Comparison of ENCODE assay signal across 1 cellular context in the genomic region with DNA sequence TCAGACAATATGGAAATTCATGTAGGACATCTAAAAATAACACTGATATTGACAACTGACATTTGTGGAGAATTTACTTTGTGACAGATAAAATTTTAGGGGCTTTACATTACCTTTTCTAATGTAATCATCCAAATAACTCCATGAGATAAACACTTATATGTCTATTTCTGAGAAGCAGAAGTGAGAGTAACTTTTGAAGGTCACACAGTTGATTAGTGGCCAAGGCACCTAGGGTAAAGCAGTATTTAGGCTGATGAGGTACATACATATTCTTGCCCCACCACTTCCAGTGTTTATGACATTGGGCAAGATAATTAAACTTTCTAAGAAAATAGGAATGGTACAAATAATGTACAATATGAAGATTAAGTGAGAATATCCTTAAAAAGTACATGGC.
TF ChIP-seq lines count a peak whose summit lies in the region.

No MANE protein-coding gene starts in this region.

TF ChIP-seq in GM12878, 131 proteins besides CTCF, POLR2A, EP300 and RAD21 (continued from another document):
- TF ChIP-seq, protein P1, sequence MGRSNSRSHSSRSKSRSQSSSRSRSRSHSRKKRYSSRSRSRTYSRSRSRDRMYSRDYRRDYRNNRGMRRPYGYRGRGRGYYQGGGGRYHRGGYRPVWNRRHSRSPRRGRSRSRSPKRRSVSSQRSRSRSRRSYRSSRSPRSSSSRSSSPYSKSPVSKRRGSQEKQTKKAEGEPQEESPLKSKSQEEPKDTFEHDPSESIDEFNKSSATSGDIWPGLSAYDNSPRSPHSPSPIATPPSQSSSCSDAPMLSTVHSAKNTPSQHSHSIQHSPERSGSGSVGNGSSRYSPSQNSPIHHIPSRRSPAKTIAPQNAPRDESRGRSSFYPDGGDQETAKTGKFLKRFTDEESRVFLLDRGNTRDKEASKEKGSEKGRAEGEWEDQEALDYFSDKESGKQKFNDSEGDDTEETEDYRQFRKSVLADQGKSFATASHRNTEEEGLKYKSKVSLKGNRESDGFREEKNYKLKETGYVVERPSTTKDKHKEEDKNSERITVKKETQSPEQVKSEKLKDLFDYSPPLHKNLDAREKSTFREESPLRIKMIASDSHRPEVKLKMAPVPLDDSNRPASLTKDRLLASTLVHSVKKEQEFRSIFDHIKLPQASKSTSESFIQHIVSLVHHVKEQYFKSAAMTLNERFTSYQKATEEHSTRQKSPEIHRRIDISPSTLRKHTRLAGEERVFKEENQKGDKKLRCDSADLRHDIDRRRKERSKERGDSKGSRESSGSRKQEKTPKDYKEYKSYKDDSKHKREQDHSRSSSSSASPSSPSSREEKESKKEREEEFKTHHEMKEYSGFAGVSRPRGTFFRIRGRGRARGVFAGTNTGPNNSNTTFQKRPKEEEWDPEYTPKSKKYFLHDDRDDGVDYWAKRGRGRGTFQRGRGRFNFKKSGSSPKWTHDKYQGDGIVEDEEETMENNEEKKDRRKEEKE (IDR thresholded peaks at IDR 0.05): no peak
- TF ChIP-seq PAX8 (IDR thresholded peaks at IDR 0.05) (no peak), NR2F1 (conservative IDR thresholded peaks at IDR 0.05) (0 out of 2 replicates have a peak, but pooled peaks have one; percentile 25), GATAD2B (conservative IDR thresholded peaks at IDR 0.05; ENCODE audit: low read depth) (no peak), ATF7 (IDR thresholded peaks at IDR 0.05; ENCODE audit: low read depth) (0 out of 2 replicates have a peak, but pooled peaks have one; percentile 44), MEF2A (IDR thresholded peaks at IDR 0.05; ENCODE audit: insufficient read depth, low read depth, low read length) (0 out of 2 replicates have a peak, but pooled peaks have one; percentile 37), FOXM1 (IDR thresholded peaks at IDR 0.05; ENCODE audit: low read depth, low read length) (no peak), SIX5 (IDR thresholded peaks at IDR 0.05; ENCODE audit: low read depth, low read length, severe bottlenecking) (no peak), PML (IDR thresholded peaks at IDR 0.05; ENCODE audit: low read length) (no peak), HDAC2 (IDR thresholded peaks at IDR 0.05) (no peak), BHLHE40 (IDR thresholded peaks at IDR 0.05; ENCODE audit: borderline replicate concordance in 1 of 2, low read depth in 2 of 2, low read length in 1 of 2) (no peak), SPI1 (IDR thresholded peaks at IDR 0.05; ENCODE audit: borderline replicate concordance, insufficient read depth, low read depth, low read length) (peak; percentile 86), POLR2AphosphoS2 (IDR thresholded peaks at IDR 0.05; ENCODE audit: low read depth, low read length) (no peak), NR2C2 (IDR thresholded peaks at IDR 0.05; ENCODE audit: borderline replicate concordance, control insufficient read depth, insufficient read length, low read depth) (no peak), ZNF217 (IDR thresholded peaks at IDR 0.05) (no peak), POU2F2 (IDR thresholded peaks at IDR 0.05; ENCODE audit: borderline replicate concordance, low read depth, low read length) (no peak), CBFB (IDR thresholded peaks at IDR 0.05; ENCODE audit: low read depth) (no peak), MTA2 (IDR thresholded peaks at IDR 0.05; ENCODE audit: low read depth) (peak; percentile 87), MYC (IDR thresholded peaks at IDR 0.05; ENCODE audit: insufficient read depth, insufficient read length, insufficient replicate concordance, low read length, severe bottlenecking) (no peak)
- TF ChIP-seq, protein P2, sequence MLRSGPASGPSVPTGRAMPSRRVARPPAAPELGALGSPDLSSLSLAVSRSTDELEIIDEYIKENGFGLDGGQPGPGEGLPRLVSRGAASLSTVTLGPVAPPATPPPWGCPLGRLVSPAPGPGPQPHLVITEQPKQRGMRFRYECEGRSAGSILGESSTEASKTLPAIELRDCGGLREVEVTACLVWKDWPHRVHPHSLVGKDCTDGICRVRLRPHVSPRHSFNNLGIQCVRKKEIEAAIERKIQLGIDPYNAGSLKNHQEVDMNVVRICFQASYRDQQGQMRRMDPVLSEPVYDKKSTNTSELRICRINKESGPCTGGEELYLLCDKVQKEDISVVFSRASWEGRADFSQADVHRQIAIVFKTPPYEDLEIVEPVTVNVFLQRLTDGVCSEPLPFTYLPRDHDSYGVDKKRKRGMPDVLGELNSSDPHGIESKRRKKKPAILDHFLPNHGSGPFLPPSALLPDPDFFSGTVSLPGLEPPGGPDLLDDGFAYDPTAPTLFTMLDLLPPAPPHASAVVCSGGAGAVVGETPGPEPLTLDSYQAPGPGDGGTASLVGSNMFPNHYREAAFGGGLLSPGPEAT (IDR thresholded peaks at IDR 0.05; ENCODE audit: low read depth): peak; percentile 41; the same call in 1 of the 2 replicates
- TF ChIP-seq, protein P3, sequence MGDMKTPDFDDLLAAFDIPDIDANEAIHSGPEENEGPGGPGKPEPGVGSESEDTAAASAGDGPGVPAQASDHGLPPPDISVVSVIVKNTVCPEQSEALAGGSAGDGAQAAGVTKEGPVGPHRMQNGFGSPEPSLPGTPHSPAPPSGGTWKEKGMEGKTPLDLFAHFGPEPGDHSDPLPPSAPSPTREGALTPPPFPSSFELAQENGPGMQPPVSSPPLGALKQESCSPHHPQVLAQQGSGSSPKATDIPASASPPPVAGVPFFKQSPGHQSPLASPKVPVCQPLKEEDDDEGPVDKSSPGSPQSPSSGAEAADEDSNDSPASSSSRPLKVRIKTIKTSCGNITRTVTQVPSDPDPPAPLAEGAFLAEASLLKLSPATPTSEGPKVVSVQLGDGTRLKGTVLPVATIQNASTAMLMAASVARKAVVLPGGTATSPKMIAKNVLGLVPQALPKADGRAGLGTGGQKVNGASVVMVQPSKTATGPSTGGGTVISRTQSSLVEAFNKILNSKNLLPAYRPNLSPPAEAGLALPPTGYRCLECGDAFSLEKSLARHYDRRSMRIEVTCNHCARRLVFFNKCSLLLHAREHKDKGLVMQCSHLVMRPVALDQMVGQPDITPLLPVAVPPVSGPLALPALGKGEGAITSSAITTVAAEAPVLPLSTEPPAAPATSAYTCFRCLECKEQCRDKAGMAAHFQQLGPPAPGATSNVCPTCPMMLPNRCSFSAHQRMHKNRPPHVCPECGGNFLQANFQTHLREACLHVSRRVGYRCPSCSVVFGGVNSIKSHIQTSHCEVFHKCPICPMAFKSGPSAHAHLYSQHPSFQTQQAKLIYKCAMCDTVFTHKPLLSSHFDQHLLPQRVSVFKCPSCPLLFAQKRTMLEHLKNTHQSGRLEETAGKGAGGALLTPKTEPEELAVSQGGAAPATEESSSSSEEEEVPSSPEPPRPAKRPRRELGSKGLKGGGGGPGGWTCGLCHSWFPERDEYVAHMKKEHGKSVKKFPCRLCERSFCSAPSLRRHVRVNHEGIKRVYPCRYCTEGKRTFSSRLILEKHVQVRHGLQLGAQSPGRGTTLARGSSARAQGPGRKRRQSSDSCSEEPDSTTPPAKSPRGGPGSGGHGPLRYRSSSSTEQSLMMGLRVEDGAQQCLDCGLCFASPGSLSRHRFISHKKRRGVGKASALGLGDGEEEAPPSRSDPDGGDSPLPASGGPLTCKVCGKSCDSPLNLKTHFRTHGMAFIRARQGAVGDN (IDR thresholded peaks at IDR 0.05): no peak
- TF ChIP-seq, protein P4, sequence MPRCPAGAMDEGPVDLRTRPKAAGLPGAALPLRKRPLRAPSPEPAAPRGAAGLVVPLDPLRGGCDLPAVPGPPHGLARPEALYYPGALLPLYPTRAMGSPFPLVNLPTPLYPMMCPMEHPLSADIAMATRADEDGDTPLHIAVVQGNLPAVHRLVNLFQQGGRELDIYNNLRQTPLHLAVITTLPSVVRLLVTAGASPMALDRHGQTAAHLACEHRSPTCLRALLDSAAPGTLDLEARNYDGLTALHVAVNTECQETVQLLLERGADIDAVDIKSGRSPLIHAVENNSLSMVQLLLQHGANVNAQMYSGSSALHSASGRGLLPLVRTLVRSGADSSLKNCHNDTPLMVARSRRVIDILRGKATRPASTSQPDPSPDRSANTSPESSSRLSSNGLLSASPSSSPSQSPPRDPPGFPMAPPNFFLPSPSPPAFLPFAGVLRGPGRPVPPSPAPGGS (IDR thresholded peaks at IDR 0.05; ENCODE audit: borderline replicate concordance, insufficient read depth, low read depth, low read length, poor library complexity, severe bottlenecking): no peak
- TF ChIP-seq, protein P5, sequence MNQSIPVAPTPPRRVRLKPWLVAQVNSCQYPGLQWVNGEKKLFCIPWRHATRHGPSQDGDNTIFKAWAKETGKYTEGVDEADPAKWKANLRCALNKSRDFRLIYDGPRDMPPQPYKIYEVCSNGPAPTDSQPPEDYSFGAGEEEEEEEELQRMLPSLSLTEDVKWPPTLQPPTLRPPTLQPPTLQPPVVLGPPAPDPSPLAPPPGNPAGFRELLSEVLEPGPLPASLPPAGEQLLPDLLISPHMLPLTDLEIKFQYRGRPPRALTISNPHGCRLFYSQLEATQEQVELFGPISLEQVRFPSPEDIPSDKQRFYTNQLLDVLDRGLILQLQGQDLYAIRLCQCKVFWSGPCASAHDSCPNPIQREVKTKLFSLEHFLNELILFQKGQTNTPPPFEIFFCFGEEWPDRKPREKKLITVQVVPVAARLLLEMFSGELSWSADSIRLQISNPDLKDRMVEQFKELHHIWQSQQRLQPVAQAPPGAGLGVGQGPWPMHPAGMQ (IDR thresholded peaks at IDR 0.05; ENCODE audit: borderline replicate concordance): no peak
